8 cellular contexts compared by ENCODE assay signal in genomic region chr2:19901201-19901457, GRCh38. TPM values are rescaled to one million over a fixed set of nuclear protein-coding genes. Genes with fewer than 3 reads are reported as not detected.
DNase-seq lines count a peak whose midpoint lies in the region; ATAC-seq, FAIRE-seq and TF ChIP-seq lines count a peak whose summit lies in the region.

No MANE protein-coding gene starts in this region.

- peaks cover 9% of the 10 kb centered on the region for H3K23me2 ChIP-seq in H1 (ENCODE audit: low read depth, low read length)

- no peak overlapping the region for H2AK5ac ChIP-seq in H1 (ENCODE audit: low read depth, low read length)

- FAIRE-seq in H1 (lab: Jason Lieb, UNC) = no peak

- H2BK12ac ChIP-seq in H1 (ENCODE audit: low read depth, low read length) = no peak overlapping the region; the same call in 1 of the 2 replicates

- peak overlapping the region; percentile 99 for H3K27ac ChIP-seq in DND-41 (ENCODE audit: low read length)
- H3K27ac ChIP-seq in H1 (ENCODE audit: low read depth, low read length) = peak overlapping the region; percentile 92

- H4K5ac ChIP-seq in H1 (ENCODE audit: insufficient read length, low read depth, low read length) = no peak overlapping the region

- TF ChIP-seq CTCF in DND-41 (IDR thresholded peaks at IDR 0.05; ENCODE audit: borderline replicate concordance, extremely low read depth, low read length, poor library complexity, severe bottlenecking) (no peak), H1 (IDR thresholded peaks at IDR 0.05; ENCODE audit: control extremely low read depth in 1 of 3, insufficient read depth in 1 of 3, low read depth in 1 of 3, low read length in 3 of 3) (no peak)

- H3K36me3 ChIP-seq in DND-41 (ENCODE audit: insufficient read depth, low read length) (peaks cover 17% of the 10 kb centered on the region), H1 (ENCODE audit: control insufficient read depth in 2 of 4, insufficient read depth in 4 of 4, low read length in 3 of 4) (no peaks in the 10 kb centered on the region)

- H3K9me3 Mint-ChIP-seq in natural killer cell treated with Interleukin-12 subunit alpha and Interleukin-12 subunit beta and Interleukin-15 and Interleukin-18, amount 100 ng/mL, for 72 hours = no peaks in the 10 kb centered on the region

- peak overlapping the region; percentile 90 for H3K4me2 ChIP-seq in DND-41 (ENCODE audit: insufficient read depth, low read length)
- H3K4me2 ChIP-seq in H1 (ENCODE audit: insufficient read depth in 1 of 2, low read depth in 2 of 2, low read length in 2 of 2) = peak overlapping the region; percentile 58 to 93

- H3K4me3 ChIP-seq in DND-41 (ENCODE audit: low read depth in 1 of 2, low read length in 2 of 2) = peak overlapping the region; percentile 87 to 88
- H3K4me3 ChIP-seq in H1 (ENCODE audit: extremely low read depth in 1 of 4, insufficient read depth in 2 of 4, low read depth in 3 of 4, low read length in 4 of 4) = peak overlapping the region; percentile 69 to 100 (median 92)

- CTCF ChIA-PET in H1 (lab: Charles Lee; ENCODE audit: partially characterized antibody) = no interaction called here
- CTCF ChIA-PET in HEK293T (lab: Yijun Ruan, JAX) = no interaction called here

- DNase-seq in DND-41 = no peak
- peak; percentile 39 for DNase-seq in NCI-H69 (lab: John Stamatoyannopoulos, UW)
- no peak for DNase-seq in H1 (ENCODE audit: low read depth in 1 of 2, low spot score in 2 of 2)
- no peak for DNase-seq in natural killer cell treated with Interleukin-12 subunit alpha and Interleukin-12 subunit beta and Interleukin-15 and Interleukin-18, amount 100 ng/mL, for 72 hours (ENCODE audit: low spot score)
- no peak for DNase-seq in HEK293T (ENCODE audit: extremely low spot score)
- no peak for DNase-seq in NCI-H1436 (lab: John Stamatoyannopoulos, UW)

- H3K56ac ChIP-seq in H1 (replicated peaks; ENCODE audit: insufficient read length, low read depth, low read length) = peak overlapping the region; percentile 73

- H3K79me1 ChIP-seq in H1 (ENCODE audit: low read depth, low read length) = no peaks in the 10 kb centered on the region; the same call in 1 of the 2 replicates

- H3K4ac ChIP-seq in H1 (replicated peaks; ENCODE audit: insufficient read length, low read depth, low read length) = no peak overlapping the region

- H3K4me1 ChIP-seq in DND-41 (ENCODE audit: insufficient read depth, low read length) (peaks cover 53% of the 10 kb centered on the region), H1 (replicated peaks in 1 of 4; ENCODE audit: control insufficient read depth in 3 of 4, insufficient read depth in 4 of 4, low read length in 3 of 4) (peaks cover 0 to 3% (median 1%) of the 10 kb centered on the region in 4 experiments; a peak in 2 of 7 replicates)

- H4K20me1 ChIP-seq in DND-41 (ENCODE audit: insufficient read depth, low read length) (peaks cover 30% of the 10 kb centered on the region), H1 (replicated peaks in 1 of 2; ENCODE audit: control insufficient read depth in 1 of 2, insufficient read depth in 2 of 2, low read length in 2 of 2) (peaks cover 0 to 2% of the 10 kb centered on the region in 2 experiments)

- H3K4me1 Mint-ChIP-seq in natural killer cell treated with Interleukin-12 subunit alpha and Interleukin-12 subunit beta and Interleukin-15 and Interleukin-18, amount 100 ng/mL, for 72 hours (ENCODE audit: low read depth in 2 of 2) = peaks cover 31 to 46% of the 10 kb centered on the region in 2 donors

- ATAC-seq in DND-41 (ENCODE audit: insufficient read depth, low read depth) = peak; percentile 2
- peak; percentile 8 for ATAC-seq in GM21619 (IDR thresholded peaks at IDR 0.05; ENCODE audit: unreplicated experiment)
- peak; percentile 2 to 17 for ATAC-seq in natural killer cell treated with Interleukin-12 subunit alpha and Interleukin-12 subunit beta and Interleukin-15 and Interleukin-18, amount 100 ng/mL, for 72 hours
- no peak for ATAC-seq in HG03039 (IDR thresholded peaks at IDR 0.05; ENCODE audit: unreplicated experiment)

- POLR2A ChIA-PET in H1 (lab: Charles Lee; ENCODE audit: partially characterized antibody) (interaction anchor here (0.7 to 1.1 kb wide), 4 partner anchors 9 to 44 kb away, joined by 3 to 7 read pairs (median 4); no protein-coding TSS in a partner anchor), HEK293T (lab: Yijun Ruan, JAX) (interaction anchor here (1.0 to 1.8 kb wide), 8 partner anchors 9 to 546 kb away, joined by 3 to 6 read pairs (median 4); partner anchors contain the start of genes RHOB and WDR35)

- no peak overlapping the region for H2BK15ac ChIP-seq in H1 (ENCODE audit: low read length)

- H3K9ac ChIP-seq in DND-41 (ENCODE audit: low read depth, low read length) = peak overlapping the region; percentile 79
- H3K9ac ChIP-seq in H1 (replicated peaks in 1 of 4; ENCODE audit: extremely low read depth in 1 of 4, low read depth in 3 of 4, low read length in 3 of 4) = peak overlapping the region; percentile 95 to 100 (median 99)

- no peak overlapping the region for H2BK120ac ChIP-seq in H1 (replicated peaks; ENCODE audit: low read depth, low read length)

- peak overlapping the region; percentile 98 for H4K8ac ChIP-seq in H1 (ENCODE audit: extremely low read depth, insufficient read depth, low read length)

- TF ChIP-seq EP300 in H1 (IDR thresholded peaks at IDR 0.05; ENCODE audit: borderline replicate concordance in 1 of 2, low read depth in 2 of 2, low read length in 2 of 2) = no peak

- peak overlapping the region; percentile 75 for H3K18ac ChIP-seq in H1 (ENCODE audit: extremely low read depth, low read length)

- H3K14ac ChIP-seq in H1 (ENCODE audit: insufficient read length) = no peak overlapping the region

- H3K9me3 ChIP-seq in DND-41 (ENCODE audit: insufficient read depth, low read length, severe bottlenecking) = no peaks in the 10 kb centered on the region
- H3K9me3 ChIP-seq in H1 (ENCODE audit: insufficient read depth in 2 of 2, low read depth in 1 of 2, low read length in 1 of 2) = no peaks in the 10 kb centered on the region

- TF ChIP-seq POLR2A in H1 (IDR thresholded peaks at IDR 0.05; ENCODE audit: control extremely low read depth in 1 of 2, low read depth in 2 of 2, low read length in 2 of 2) = no peak

- H3K23ac ChIP-seq in H1 (ENCODE audit: insufficient read length) = no peak overlapping the region

- H3K36me3 Mint-ChIP-seq in natural killer cell treated with Interleukin-12 subunit alpha and Interleukin-12 subunit beta and Interleukin-15 and Interleukin-18, amount 100 ng/mL, for 72 hours = peaks cover 15% of the 10 kb centered on the region

- H3K79me2 ChIP-seq in DND-41 (ENCODE audit: insufficient read depth, low read length) = peaks cover 53% of the 10 kb centered on the region
- H3K79me2 ChIP-seq in H1 (ENCODE audit: control insufficient read depth in 1 of 2, insufficient read depth in 2 of 2, low read length in 2 of 2) = peaks cover 5 to 27% of the 10 kb centered on the region in 2 experiments; a peak in 3 of 4 replicates

- peak overlapping the region; percentile 93 for H2BK5ac ChIP-seq in H1 (ENCODE audit: low read depth, low read length)

- WGBS in H1 (ENCODE audit: extremely low coverage in 1 of 2, insufficient coverage in 1 of 2, insufficient read length in 1 of 2, insufficient replicate concordance in 2 of 2, low coverage in 1 of 2, low lambda C conversion rate in 2 of 2, missing lambda C conversion rate in 1 of 2), 2 experiments = 4% methylated on average over 18 of the region's 22 CpGs; no CpG with 5 or more reads in 1 of the 2 experiments

- no peak overlapping the region for H4K91ac ChIP-seq in H1 (replicated peaks; ENCODE audit: insufficient read length, low read length)

- H3K27ac Mint-ChIP-seq in natural killer cell treated with Interleukin-12 subunit alpha and Interleukin-12 subunit beta and Interleukin-15 and Interleukin-18, amount 100 ng/mL, for 72 hours = peak overlapping the region; percentile 95 to 98

- H2AFZ ChIP-seq in DND-41 (ENCODE audit: low read depth, low read length) (peak overlapping the region; percentile 86), H1 (ENCODE audit: low read length) (peak overlapping the region; percentile 63)

- TF ChIP-seq RAD21 in H1 (IDR thresholded peaks at IDR 0.05 in 1 of 2, conservative IDR thresholded peaks at IDR 0.05 in 1 of 2; ENCODE audit: low read depth in 2 of 2, low read length in 2 of 2) = no peak

- H3K27me3 ChIP-seq in DND-41 (ENCODE audit: insufficient read depth, low read length, poor library complexity) (no peaks in the 10 kb centered on the region), H1 (replicated peaks in 1 of 4; ENCODE audit: control insufficient read depth in 3 of 4, extremely low read depth in 1 of 4, insufficient read depth in 3 of 4, low read length in 3 of 4) (no peaks in the 10 kb centered on the region)

- H2BK20ac ChIP-seq in H1 (ENCODE audit: low read length) = no peak overlapping the region

- H3K4me3 Mint-ChIP-seq in natural killer cell treated with Interleukin-12 subunit alpha and Interleukin-12 subunit beta and Interleukin-15 and Interleukin-18, amount 100 ng/mL, for 72 hours = peak overlapping the region; percentile 99

- peaks cover 3 to 17% of the 10 kb centered on the region in 2 donors for H3K27me3 Mint-ChIP-seq in natural killer cell treated with Interleukin-12 subunit alpha and Interleukin-12 subunit beta and Interleukin-15 and Interleukin-18, amount 100 ng/mL, for 72 hours

TF ChIP-seq in H1, 55 proteins besides CTCF, POLR2A, EP300 and RAD21:
- TF ChIP-seq TBP (IDR thresholded peaks at IDR 0.05; ENCODE audit: low read depth, low read length) (no peak), HDAC6 (IDR thresholded peaks at IDR 0.05; ENCODE audit: low read depth, low read length) (no peak), BACH1 (IDR thresholded peaks at IDR 0.05; ENCODE audit: low read length) (no peak)

TF ChIP-seq in HEK293T, 16 proteins besides CTCF, POLR2A, EP300 and RAD21 (continues in another document):
- TF ChIP-seq NFRKB (IDR thresholded peaks at IDR 0.05) (no peak), SP1 (IDR thresholded peaks at IDR 0.05) (no peak), FOXM1 (IDR thresholded peaks at IDR 0.05; ENCODE audit: borderline replicate concordance) (no peak), CTBP1 (IDR thresholded peaks at IDR 0.05; ENCODE audit: borderline replicate concordance) (no peak), ELF4 (IDR thresholded peaks at IDR 0.05) (no peak), BHLHE40 (IDR thresholded peaks at IDR 0.05; ENCODE audit: borderline replicate concordance) (no peak), ZNF384 (IDR thresholded peaks at IDR 0.05) (no peak), L3MBTL2 (conservative IDR thresholded peaks at IDR 0.05) (no peak)

RNA-seq across cellular contexts. Expression of gene TTC32, which starts 0.7 kb away (rescaled TPM):
- total RNA-seq in H1 (2021; fragmentation: NEBNext Ultra II Directional; extraction: Animal tissue kit (Norgen Biotek cat#: 25700)) = 6.7 and 8.7 TPM in 2 replicates
- polyA plus RNA-seq in H1 (2011; rRNA removed) = 5.8 and 6.8 TPM in 2 replicates
- polyA plus RNA-seq in H1 (2011; cell fraction: cytosol; rRNA removed) = 11.5 TPM
- 6.4 TPM for polyA plus RNA-seq in H1 (2011; cell fraction: nucleus; rRNA removed)
- 5.5 to 6.4 TPM (median 5.9 TPM) in 4 replicates for polyA plus RNA-seq in H1 (2012, experiment 1 of 2)
- polyA plus RNA-seq in H1 (2012, experiment 2 of 2) = 3.1 TPM
- polyA plus RNA-seq in H1 (2013, experiment 1 of 2) = 12.4 TPM
- polyA plus RNA-seq in H1 (2013, experiment 2 of 2) = 12.3 TPM
- 2.4 and 3.2 TPM in 2 replicates for polyA minus RNA-seq in H1 (2011; rRNA and poly(A)+ RNA removed)
- polyA minus RNA-seq in H1 (2011; cell fraction: cytosol; rRNA and poly(A)+ RNA removed) = 2.1 TPM
- polyA minus RNA-seq in H1 (2011; cell fraction: nucleus; rRNA and poly(A)+ RNA removed) = 17.7 TPM
- 10 to 100 TPM; 14.8 to 17.8 TPM for total RNA-seq in natural killer cell treated with Interleukin-12 subunit alpha and Interleukin-12 subunit beta and Interleukin-15 and Interleukin-18, amount 100 ng/mL, for 72 hours
